In the genomic region with DNA sequence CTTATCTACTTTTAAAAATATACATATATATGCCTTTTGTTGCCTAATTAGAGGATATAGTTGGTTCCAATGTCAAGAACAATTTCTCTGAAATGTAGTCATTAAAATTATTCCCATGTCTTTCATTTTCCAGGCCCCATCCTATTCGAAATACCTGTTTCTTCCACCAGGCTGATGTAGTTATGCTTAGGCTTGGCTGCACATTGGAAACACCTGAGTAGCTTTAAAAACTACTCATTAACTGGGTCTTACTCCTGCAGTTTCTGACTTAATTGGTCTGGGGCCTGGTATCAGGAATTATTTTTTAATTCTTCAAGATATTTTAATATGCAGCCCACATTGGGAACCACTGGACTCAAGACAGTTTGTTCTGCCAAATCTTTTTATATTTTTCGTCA, we compare ENCODE assay signal across 13 cellular contexts. TPM values are rescaled to one million over a fixed set of nuclear protein-coding genes. Genes with fewer than 3 reads are reported as not detected.
DNase-seq lines count a peak whose midpoint lies in the region; ATAC-seq and TF ChIP-seq lines count a peak whose summit lies in the region.
"Had no signal": no experiment of that assay in that cellular context is flagged by ENCODE, and none has a peak within 500 bp of the region (broad histone marks: within the 10 kb centered on the region; RNA-seq: fewer than 3 reads in every experiment).

No MANE protein-coding gene starts in this region.

- TF ChIP-seq EP300 in transverse colon (IDR thresholded peaks at IDR 0.05; ENCODE audit: low read depth), result no peak

- WGBS in heart left ventricle, 4 donors, result 67 to 76% (median 72%) methylated on average over 2 of the region's 2 CpGs
- 83 to 92% methylated on average over 2 of the region's 2 CpGs for WGBS in transverse colon (ENCODE audit: low coverage in 1 of 2), 2 donors

- no peak for DNase-seq in heart left ventricle
- no peak for DNase-seq in left cardiac atrium
- DNase-seq in activated naive CD8-positive, alpha-beta T cell treated with anti-CD3 and anti-CD28 coated beads for 36 hours, result no peak
- no peak for DNase-seq in lower lobe of right lung
- no peak for DNase-seq in transverse colon
- DNase-seq in stimulated activated CD4-positive, alpha-beta T cell treated with anti-CD3 and anti-CD28 coated beads, Interleukin-1b, Interleukin-23, amount 100 ng/mL, for 48 hours, result no peak
- DNase-seq in NCI-H1694 (lab: John Stamatoyannopoulos, UW), result no peak
- DNase-seq: KBM-7, NCI-H2171, T-helper 9 cell had no signal

- in situ Hi-C loops in transverse colon (cut with MboI; ENCODE audit: low pct_ligation_motif_present in 1 of 4, low pct_unique_long_range_greater_than_20kb in 1 of 4, low sequenced_read_pairs in 3 of 4), result no loop called here

- intact Hi-C loops in heart left ventricle (cut with DNase I), result loop anchor here in 1 of 10 donors (10.0 kb wide), 1 partner anchor 45 kb away; no protein-coding TSS in a partner anchor
- intact Hi-C loops in left cardiac atrium (cut with DNase I), result no loop called here
- intact Hi-C loops in lower lobe of right lung (cut with DNase I), result no loop called here
- intact Hi-C loops in transverse colon (cut with DNase I; ENCODE audit: low total_unique reads), result no loop called here

- H3K27me3 Mint-ChIP-seq in activated naive CD8-positive, alpha-beta T cell treated with anti-CD3 and anti-CD28 coated beads for 36 hours, result no peaks in the 10 kb centered on the region

- H3K4me1 ChIP-seq in heart left ventricle, result peaks cover 19 to 99% (median 82%) of the 10 kb centered on the region in 12 donors
- peaks cover 90% of the 10 kb centered on the region for H3K4me1 ChIP-seq in lower lobe of right lung
- H3K4me1 ChIP-seq in transverse colon, result peaks cover 14 to 80% (median 39%) of the 10 kb centered on the region in 4 donors

- H3K4me3 ChIP-seq in heart left ventricle (no peak overlapping the region), lower lobe of right lung (no peak overlapping the region), transverse colon (no peak overlapping the region)
- H3K4me3 ChIP-seq: esophagus muscularis mucosa had no signal

- H3K9me3 Mint-ChIP-seq in activated naive CD8-positive, alpha-beta T cell treated with anti-CD3 and anti-CD28 coated beads for 36 hours, result no peaks in the 10 kb centered on the region

- peak overlapping the region; percentile 89 for H3K27ac Mint-ChIP-seq in activated naive CD8-positive, alpha-beta T cell treated with anti-CD3 and anti-CD28 coated beads for 36 hours

- H3K4me1 Mint-ChIP-seq in activated naive CD8-positive, alpha-beta T cell treated with anti-CD3 and anti-CD28 coated beads for 36 hours, result peaks cover 93% of the 10 kb centered on the region

- ATAC-seq in heart left ventricle, result no peak
- ATAC-seq in left cardiac atrium, result no peak
- ATAC-seq in lower lobe of right lung, result no peak
- no peak for ATAC-seq in HG03457 (IDR thresholded peaks at IDR 0.05; ENCODE audit: unreplicated experiment)

- TF ChIP-seq CTCF in heart left ventricle (IDR thresholded peaks at IDR 0.05) (no peak), lower lobe of right lung (IDR thresholded peaks at IDR 0.05) (no peak), transverse colon (IDR thresholded peaks at IDR 0.05) (no peak)

- TF ChIP-seq POLR2A in heart left ventricle (IDR thresholded peaks at IDR 0.05), result no peak
- TF ChIP-seq POLR2A in transverse colon (IDR thresholded peaks at IDR 0.05), result no peak

- H3K36me3 ChIP-seq in heart left ventricle (peaks cover 0 to 71% (median 43%) of the 10 kb centered on the region in 9 donors), lower lobe of right lung (peaks cover 61% of the 10 kb centered on the region), transverse colon (peaks cover 0 to 10% (median 0%) of the 10 kb centered on the region in 4 donors)

- H3K4me3 Mint-ChIP-seq in activated naive CD8-positive, alpha-beta T cell treated with anti-CD3 and anti-CD28 coated beads for 36 hours, result no peak overlapping the region

- H3K27me3 ChIP-seq in heart left ventricle (no peaks in the 10 kb centered on the region), lower lobe of right lung (ENCODE audit: low read depth) (no peaks in the 10 kb centered on the region), transverse colon (no peaks in the 10 kb centered on the region)
- H3K27me3 ChIP-seq: esophagus muscularis mucosa had no signal

- peak overlapping the region in 11 of 12 donors; percentile 10 to 92 (median 65) for H3K27ac ChIP-seq in heart left ventricle
- peak overlapping the region; percentile 63 for H3K27ac ChIP-seq in lower lobe of right lung
- peak overlapping the region; percentile 68 to 83 (median 78) for H3K27ac ChIP-seq in transverse colon
- H3K27ac ChIP-seq: C4-2B had no signal

- peaks cover 82% of the 10 kb centered on the region for H3K36me3 Mint-ChIP-seq in activated naive CD8-positive, alpha-beta T cell treated with anti-CD3 and anti-CD28 coated beads for 36 hours

- H3K9me3 ChIP-seq in heart left ventricle, result no peaks in the 10 kb centered on the region
- H3K9me3 ChIP-seq in lower lobe of right lung, result no peaks in the 10 kb centered on the region
- H3K9me3 ChIP-seq in transverse colon, result no peaks in the 10 kb centered on the region
- H3K9me3 ChIP-seq: esophagus muscularis mucosa had no signal

RNA-seq across cellular contexts. Expression of a gene that starts 53.7 kb away (rescaled TPM):
- total RNA-seq in heart left ventricle, result 100 to 1,000 TPM in 7 of 9 donors, 10 to 100 TPM in 2; 82.4 to 217 (median 143) TPM
- 100 to 1,000 TPM in 1 of 2 donors, 10 to 100 TPM in 1; 13.8 to 153 TPM for polyA plus RNA-seq in heart left ventricle
- total RNA-seq in left cardiac atrium, result 100 to 1,000 TPM; 234 to 243 TPM
- 10 to 100 TPM; 64.1 to 65.1 TPM for total RNA-seq in activated naive CD8-positive, alpha-beta T cell treated with anti-CD3 and anti-CD28 coated beads for 36 hours
- total RNA-seq in lower lobe of right lung, result 289 TPM
- total RNA-seq in transverse colon, result 100 to 1,000 TPM in 2 of 4 donors, 10 to 100 TPM in 2; 63.2 to 179 (median 98.5) TPM
